8 cellular contexts compared by ENCODE assay signal in the genomic region with DNA sequence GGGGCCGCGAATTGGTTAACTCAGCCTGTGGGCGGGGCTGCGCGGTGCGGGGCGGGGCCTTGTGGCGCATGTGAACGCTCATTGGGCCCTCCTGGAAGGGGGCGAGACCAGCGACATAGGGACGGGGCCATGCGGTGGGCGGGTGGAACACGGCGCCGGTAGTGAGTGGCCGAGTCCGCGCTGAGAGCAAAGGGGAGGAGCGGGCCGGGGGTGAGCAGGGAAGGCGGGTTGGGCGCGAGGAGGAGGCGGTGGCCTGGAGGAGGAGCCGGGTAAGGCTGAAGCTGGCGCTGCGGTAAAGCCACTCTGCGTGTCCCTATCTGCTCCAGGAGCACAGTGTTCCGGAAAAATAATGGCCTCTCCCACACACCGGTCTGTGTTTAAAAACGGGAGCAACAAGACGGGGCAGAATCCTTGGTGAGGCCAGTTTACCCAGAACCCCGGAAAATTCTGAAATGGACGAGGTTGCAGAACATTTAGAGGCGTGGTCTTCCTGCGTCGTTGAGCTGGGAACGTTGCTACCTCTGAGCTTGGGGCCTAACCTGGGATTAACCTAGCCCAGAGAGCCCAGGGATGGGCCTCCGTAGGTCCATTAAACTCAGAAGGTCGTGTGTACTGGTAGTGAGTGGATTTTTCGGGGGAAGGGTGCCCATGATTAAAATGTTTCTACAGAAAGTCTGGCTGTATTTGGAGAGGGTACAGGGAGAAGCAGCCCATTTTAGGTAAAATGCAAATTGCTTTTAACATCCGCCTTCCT. TPM values are rescaled to one million over a fixed set of nuclear protein-coding genes. Genes with fewer than 3 reads are reported as not detected.
DNase-seq lines count a peak whose midpoint lies in the region; ATAC-seq, FAIRE-seq and TF ChIP-seq lines count a peak whose summit lies in the region.

No MANE protein-coding gene starts in this region.

- H3K27ac ChIP-seq in heart left ventricle: peak overlapping the region; percentile 86 to 98 (median 92)

- peak overlapping the region; percentile 91 for H3K9ac ChIP-seq in adipocyte (ENCODE audit: low read length)

- peaks cover 54% of the 10 kb centered on the region for H3K4me1 Mint-ChIP-seq in type B pancreatic cell (ENCODE audit: unreplicated experiment)

- no peaks in the 10 kb centered on the region for H3K9me3 Mint-ChIP-seq in type B pancreatic cell

- H3K36me3 ChIP-seq in adipocyte (ENCODE audit: control insufficient read depth, insufficient read depth, low read length, severe bottlenecking): no peaks in the 10 kb centered on the region
- no peaks in the 10 kb centered on the region for H3K36me3 ChIP-seq in heart left ventricle

- H3K27me3 ChIP-seq in adipocyte (replicated peaks; ENCODE audit: control insufficient read depth, insufficient read depth, low read length) (no peaks in the 10 kb centered on the region), heart left ventricle (no peaks in the 10 kb centered on the region)

- peak overlapping the region; percentile 97 for H3K4me3 Mint-ChIP-seq in type B pancreatic cell

- H3K27me3 Mint-ChIP-seq in type B pancreatic cell: no peaks in the 10 kb centered on the region

- intact Hi-C loops in heart left ventricle (cut with DNase I): loop anchor here in 7 of 10 donors (1.0 to 5.0 kb wide), 6 partner anchors 32 to 300 kb away; partner anchors contain the start of genes KIF1B (in 1 of the 7), LZIC (in 1 of the 7) and NMNAT1 (in 1 of the 7)

- H3K27ac Mint-ChIP-seq in type B pancreatic cell: peak overlapping the region; percentile 97

- WGBS in heart left ventricle, 4 donors: 1% methylated on average over 31 to 44 of the region's 44 CpGs

- H3K9me3 ChIP-seq in adipocyte (ENCODE audit: control insufficient read depth, low read length) (no peaks in the 10 kb centered on the region), heart left ventricle (no peaks in the 10 kb centered on the region)

- DNase-seq in GM12891 (ENCODE audit: insufficient read length, low spot score): peak; percentile 95
- peak; percentile 90 for DNase-seq in NCI-H1417 treated with DMSO at 0.1 percent for 48 hours (lab: John Stamatoyannopoulos, UW)
- DNase-seq in SW 1271 (lab: John Stamatoyannopoulos, UW): peak; percentile 83 to 93
- peak; percentile 100 for DNase-seq in adipocyte (ENCODE audit: low read depth)
- peak; percentile 100 for DNase-seq in heart left ventricle
- peak; percentile 98 for DNase-seq in pons (ENCODE audit: low spot score)
- DNase-seq in type B pancreatic cell (ENCODE audit: extremely low spot score, unreplicated experiment): peak; percentile 100

- H3K36me3 Mint-ChIP-seq in type B pancreatic cell: peaks cover 12% of the 10 kb centered on the region

- H3K4me1 ChIP-seq in adipocyte (ENCODE audit: control insufficient read depth, insufficient read depth, low read length) (peaks cover 15% of the 10 kb centered on the region), heart left ventricle (peaks cover 0 to 56% (median 27%) of the 10 kb centered on the region in 12 donors)

- FAIRE-seq in GM12891 (lab: Jason Lieb, UNC): peak; percentile 100

- TF ChIP-seq POLR2A in GM12891 (IDR thresholded peaks at IDR 0.05; ENCODE audit: low read depth, low read length) (no peak), heart left ventricle (IDR thresholded peaks at IDR 0.05) (peak in 1 of 2 donors; percentile 90)

- TF ChIP-seq CTCF in heart left ventricle (IDR thresholded peaks at IDR 0.05) (no peak), type B pancreatic cell (conservative IDR thresholded peaks at IDR 0.05) (no peak)

- ATAC-seq in HG02798 (IDR thresholded peaks at IDR 0.05; ENCODE audit: poor library complexity, unreplicated experiment) (peak; percentile 95), heart left ventricle (peak; percentile 97 to 99 (median 98))

- H3K4me3 ChIP-seq in adipocyte (ENCODE audit: low read length) (peak overlapping the region; percentile 87), heart left ventricle (peak overlapping the region in 11 of 12 donors; percentile 47 to 85 (median 62))

TF ChIP-seq in GM12891, 5 proteins besides CTCF, POLR2A, EP300 and RAD21:
- TF ChIP-seq POU2F2 (IDR thresholded peaks at IDR 0.05; ENCODE audit: low read depth, low read length): peak; percentile 58; the same call in 1 of the 2 replicates
- no peak for TF ChIP-seq SPI1 (IDR thresholded peaks at IDR 0.05; ENCODE audit: low read depth, low read length)
- no peak for TF ChIP-seq PAX5 (IDR thresholded peaks at IDR 0.05; ENCODE audit: insufficient read depth, low read length, severe bottlenecking)
- no peak for TF ChIP-seq TAF1 (IDR thresholded peaks at IDR 0.05; ENCODE audit: low read depth, low read length)
- peak; percentile 44; the same call in 1 of the 2 replicates for TF ChIP-seq POLR2AphosphoS5 (IDR thresholded peaks at IDR 0.05; ENCODE audit: low read depth, low read length)
TF ChIP-seq in GM12891: peak in this region for 2.

RNA-seq across cellular contexts. Expression of gene CTNNBIP1, which starts 0.5 kb away (rescaled TPM):
- 15.6 TPM for polyA plus RNA-seq in GM12891 (2012; ENCODE audit: low read depth, missing spikeins)
- total RNA-seq in heart left ventricle: 10 to 100 TPM; 32.2 to 62.0 (median 42.9) TPM
- polyA plus RNA-seq in heart left ventricle: 10 to 100 TPM; 25.4 to 37.8 TPM
- 51.8 and 54.1 TPM in 2 replicates for total RNA-seq in type B pancreatic cell (ENCODE audit: low replicate concordance)

RNA-seq across cellular contexts. Expression of gene LZIC, which starts 32.6 kb away (rescaled TPM):
- 9.9 TPM for polyA plus RNA-seq in GM12891 (2012; ENCODE audit: low read depth, missing spikeins)
- total RNA-seq in heart left ventricle (10 to 100 TPM; 30.8 to 37.7 (median 34.9) TPM), type B pancreatic cell (ENCODE audit: low replicate concordance) (37.9 and 41.8 TPM in 2 replicates)
- polyA plus RNA-seq in heart left ventricle: 10 to 100 TPM; 18.5 to 30.7 TPM

RNA-seq across cellular contexts. Expression of gene NMNAT1, which starts 32.7 kb away (rescaled TPM):
- 6.9 TPM for polyA plus RNA-seq in GM12891 (2012; ENCODE audit: low read depth, missing spikeins)
- total RNA-seq in heart left ventricle (10 to 100 TPM; 11.0 to 24.2 (median 17.2) TPM), type B pancreatic cell (ENCODE audit: low replicate concordance) (11.9 and 12.7 TPM in 2 replicates)
- 10 to 100 TPM; 12.2 to 13.7 TPM for polyA plus RNA-seq in heart left ventricle

Comparison
In these comparisons a context has a peak if more than half of its experiments do, and no peak if none do; other contexts are left out.
1. Peak in every context shown above with its lines: DNase-seq, ATAC-seq, H3K4me3 ChIP-seq and H3K27ac ChIP-seq.